In genomic region chr2:6512584-6512983, GRCh38 we compare ENCODE assay signal across 8 cellular contexts.
"Had no signal": no experiment of that assay in that cellular context is flagged by ENCODE, and none has a peak within 500 bp of the region (broad histone marks: within the 10 kb centered on the region; RNA-seq: fewer than 3 reads in every experiment).

No MANE protein-coding gene starts in this region.

- FAIRE-seq: G401.6, GM12878, GM12891, GM12892, GM18507, GM19239 had no signal

- ATAC-seq: GM12878 had no signal

- DNase-seq: GDM1, GF-D8 had no signal

- H3K4me3 ChIP-seq: GM12878 had no signal
